ENCODE assay signal across 9 cellular contexts in genomic region chr7:105691692-105692564, GRCh38.
DNase-seq lines count a peak whose midpoint lies in the region; ATAC-seq, FAIRE-seq and TF ChIP-seq lines count a peak whose summit lies in the region.
"Had no signal": no experiment of that assay in that cellular context is flagged by ENCODE, and none has a peak within 500 bp of the region (broad histone marks: within the 10 kb centered on the region; RNA-seq: fewer than 3 reads in every experiment).

No MANE protein-coding gene starts in this region.

- no peaks in the 10 kb centered on the region for H3K27me3 ChIP-seq in DND-41 (ENCODE audit: insufficient read depth, low read length, poor library complexity)
- no peaks in the 10 kb centered on the region for H3K27me3 ChIP-seq in OCI-LY1 (ENCODE audit: insufficient read depth, low read length)
- no peaks in the 10 kb centered on the region for H3K27me3 ChIP-seq in pancreas
- H3K27me3 ChIP-seq: cardiac muscle cell had no signal

- peak overlapping the region; percentile 89 for H3K4me3 Mint-ChIP-seq in activated T-helper 2 cell treated with anti-CD3 and anti-CD28 coated beads, Interferon-gamma antibody, Interleukin-2, Interleukin-4, amounts not matched to agents 10 μg/mL and 5 μg/mL and 100 μg/mL, durations not matched to agents 14 hours and 24 hours and 36 hours (ENCODE audit: low read depth)

- DNase-seq in DND-41 (peak; percentile 86), foreskin fibroblast (peak; percentile 71 to 86), pancreas (peak; percentile 69 to 80 (median 76)), NCI-H226 (no peak)
- peak; percentile 44 for DNase-seq in activated T-helper 2 cell treated with anti-CD3 and anti-CD28 coated beads, Interferon-gamma antibody, Interleukin-2, Interleukin-4, amounts not matched to agents 10 μg/mL and 5 μg/mL and 100 μg/mL, durations not matched to agents 14 hours and 24 hours and 36 hours (ENCODE audit: low spot score)

- H4K20me1 ChIP-seq in DND-41 (ENCODE audit: insufficient read depth, low read length) (no peaks in the 10 kb centered on the region), OCI-LY1 (ENCODE audit: insufficient read depth, low read length) (no peaks in the 10 kb centered on the region)

- H3K9me3 ChIP-seq in DND-41 (ENCODE audit: insufficient read depth, low read length, severe bottlenecking): no peaks in the 10 kb centered on the region
- no peaks in the 10 kb centered on the region for H3K9me3 ChIP-seq in HEK293 (ENCODE audit: control insufficient read depth, insufficient read depth, low read depth, low read length)
- no peaks in the 10 kb centered on the region for H3K9me3 ChIP-seq in OCI-LY1 (ENCODE audit: low read length)
- H3K9me3 ChIP-seq in pancreas: no peaks in the 10 kb centered on the region

- H3K4me3 ChIP-seq in DND-41 (ENCODE audit: low read depth in 1 of 2, low read length in 2 of 2) (peak overlapping the region; percentile 51 to 60), HEK293 (ENCODE audit: low read depth, low read length) (no peak overlapping the region), OCI-LY1 (ENCODE audit: low read depth, low read length, poor library complexity, severe bottlenecking) (peak overlapping the region; percentile 33), foreskin fibroblast (ENCODE audit: low read depth in 1 of 2, low read length in 2 of 2) (peak overlapping the region; percentile 50 to 67), pancreas (peak overlapping the region; percentile 3 to 40 (median 26))
- H3K4me3 ChIP-seq: cardiac muscle cell had no signal

- H3K9ac ChIP-seq in DND-41 (ENCODE audit: low read depth, low read length) (peak overlapping the region; percentile 73), OCI-LY1 (ENCODE audit: low read length) (no peak overlapping the region)

- peak overlapping the region; percentile 85 for H3K27ac Mint-ChIP-seq in activated T-helper 2 cell treated with anti-CD3 and anti-CD28 coated beads, Interferon-gamma antibody, Interleukin-2, Interleukin-4, amounts not matched to agents 10 μg/mL and 5 μg/mL and 100 μg/mL, durations not matched to agents 14 hours and 24 hours and 36 hours

- no peaks in the 10 kb centered on the region for H3K36me3 ChIP-seq in DND-41 (ENCODE audit: insufficient read depth, low read length)
- no peaks in the 10 kb centered on the region for H3K36me3 ChIP-seq in HEK293 (ENCODE audit: control insufficient read depth in 2 of 2, insufficient read depth in 1 of 2, low read length in 2 of 2)
- no peaks in the 10 kb centered on the region for H3K36me3 ChIP-seq in OCI-LY1 (ENCODE audit: insufficient read depth, low read length)
- H3K36me3 ChIP-seq in pancreas: no peaks in the 10 kb centered on the region
- H3K36me3 ChIP-seq: cardiac muscle cell had no signal

- POLR2A ChIA-PET in HEK293 (lab: Yijun Ruan, JAX): no interaction called here

- intact Hi-C loops in activated T-helper 2 cell treated with anti-CD3 and anti-CD28 coated beads, Interferon-gamma antibody, Interleukin-2, Interleukin-4, amounts not matched to agents 10 μg/mL and 5 μg/mL and 100 μg/mL, durations not matched to agents 14 hours and 24 hours and 36 hours (cut with micrococcal nuclease): loop anchor here (1.0 to 5.0 kb wide), 3 partner anchors 13 to 330 kb away; no protein-coding TSS in a partner anchor
- intact Hi-C loops in pancreas (cut with DNase I): no loop called here

- H3K9me2 ChIP-seq in OCI-LY1 (ENCODE audit: low read depth, low read length): no peaks in the 10 kb centered on the region

- H2AFZ ChIP-seq in DND-41 (ENCODE audit: low read depth, low read length) (peak overlapping the region; percentile 67), OCI-LY1 (ENCODE audit: low read length) (no peak overlapping the region)

- H3K4me1 ChIP-seq in DND-41 (ENCODE audit: insufficient read depth, low read length): peaks cover 24% of the 10 kb centered on the region
- peaks cover 10% of the 10 kb centered on the region for H3K4me1 ChIP-seq in HEK293 (ENCODE audit: control insufficient read depth, insufficient read depth, low read length)
- peaks cover 15% of the 10 kb centered on the region for H3K4me1 ChIP-seq in OCI-LY1 (ENCODE audit: insufficient read depth, low read length, severe bottlenecking)
- H3K4me1 ChIP-seq in pancreas: peaks cover 0 to 3% (median 0%) of the 10 kb centered on the region in 3 donors

- H3K27ac ChIP-seq in DND-41 (ENCODE audit: low read length) (peak overlapping the region; percentile 84), HEK293 (ENCODE audit: extremely low read depth, low read depth, low read length) (no peak overlapping the region), OCI-LY1 (ENCODE audit: low read depth, low read length, poor library complexity, severe bottlenecking) (no peak overlapping the region), pancreas (peak overlapping the region in 3 of 4 donors; percentile 6 to 47 (median 14))
- H3K27ac ChIP-seq: cardiac muscle cell had no signal

- ATAC-seq in DND-41 (ENCODE audit: insufficient read depth, low read depth) (peak; percentile 77), pancreas (peak; percentile 96 to 98 (median 97)), HG02763 (IDR thresholded peaks at IDR 0.05; ENCODE audit: unreplicated experiment) (no peak)

- H3K4me2 ChIP-seq in DND-41 (ENCODE audit: insufficient read depth, low read length): peak overlapping the region; percentile 67
- H3K4me2 ChIP-seq in OCI-LY1 (ENCODE audit: low read length): peak overlapping the region; percentile 50

- H3K4me1 Mint-ChIP-seq in activated T-helper 2 cell treated with anti-CD3 and anti-CD28 coated beads, Interferon-gamma antibody, Interleukin-2, Interleukin-4, amounts not matched to agents 10 μg/mL and 5 μg/mL and 100 μg/mL, durations not matched to agents 14 hours and 24 hours and 36 hours (ENCODE audit: low read depth): peaks cover 30% of the 10 kb centered on the region

- no peaks in the 10 kb centered on the region for H3K36me3 Mint-ChIP-seq in activated T-helper 2 cell treated with anti-CD3 and anti-CD28 coated beads, Interferon-gamma antibody, Interleukin-2, Interleukin-4, amounts not matched to agents 10 μg/mL and 5 μg/mL and 100 μg/mL, durations not matched to agents 14 hours and 24 hours and 36 hours (ENCODE audit: low read depth)

- H3K9me3 Mint-ChIP-seq in activated T-helper 2 cell treated with anti-CD3 and anti-CD28 coated beads, Interferon-gamma antibody, Interleukin-2, Interleukin-4, amounts not matched to agents 10 μg/mL and 5 μg/mL and 100 μg/mL, durations not matched to agents 14 hours and 24 hours and 36 hours: no peaks in the 10 kb centered on the region

- H3K79me2 ChIP-seq in DND-41 (ENCODE audit: insufficient read depth, low read length) (peaks cover 9% of the 10 kb centered on the region), OCI-LY1 (ENCODE audit: insufficient read depth, low read length) (no peaks in the 10 kb centered on the region)

- H3F3A ChIP-seq in OCI-LY1 (ENCODE audit: insufficient read depth, low read length): no peaks in the 10 kb centered on the region

- TF ChIP-seq CTCF in DND-41 (IDR thresholded peaks at IDR 0.05; ENCODE audit: borderline replicate concordance, extremely low read depth, low read length, poor library complexity, severe bottlenecking): no peak
- TF ChIP-seq CTCF in HEK293 (tag by site-specific recombination; IDR thresholded peaks at IDR 0.05): no peak
- TF ChIP-seq CTCF in OCI-LY1 (IDR thresholded peaks at IDR 0.05; ENCODE audit: low read length): no peak
- TF ChIP-seq CTCF in foreskin fibroblast (IDR thresholded peaks at IDR 0.05; ENCODE audit: low read depth, low read length): no peak
- TF ChIP-seq CTCF in pancreas (IDR thresholded peaks at IDR 0.05): no peak

- FAIRE-seq in pancreas (lab: Jason Lieb, UNC): no peak

- no peaks in the 10 kb centered on the region for H3K27me3 Mint-ChIP-seq in activated T-helper 2 cell treated with anti-CD3 and anti-CD28 coated beads, Interferon-gamma antibody, Interleukin-2, Interleukin-4, amounts not matched to agents 10 μg/mL and 5 μg/mL and 100 μg/mL, durations not matched to agents 14 hours and 24 hours and 36 hours (ENCODE audit: low read depth)

- WGBS in pancreas, 2 donors: 5% methylated on average over 21 of the region's 21 CpGs

- CTCF ChIA-PET in HEK293 (lab: Yijun Ruan, JAX): no interaction called here

TF ChIP-seq in HEK293, 187 proteins besides CTCF, POLR2A, EP300 and RAD21 (continues in another document):
- peak; percentile 91 for TF ChIP-seq ZNF366 (tag by site-specific recombination; conservative IDR thresholded peaks at IDR 0.05)
- 0 out of 2 replicates have a peak, but pooled peaks have one; percentile 40 for TF ChIP-seq ZNF610 (tag by site-specific recombination; IDR thresholded peaks at IDR 0.05; ENCODE audit: borderline replicate concordance)
- no peak for TF ChIP-seq ZNF221 (tag by site-specific recombination; IDR thresholded peaks at IDR 0.05; ENCODE audit: borderline replicate concordance)
- TF ChIP-seq WT1 (tag by site-specific recombination; IDR thresholded peaks at IDR 0.05): 0 out of 2 replicates have a peak, but pooled peaks have one; percentile 42
- TF ChIP-seq ZNF571 (tag by site-specific recombination; IDR thresholded peaks at IDR 0.05): no peak
- TF ChIP-seq SALL2 (tag by site-specific recombination; IDR thresholded peaks at IDR 0.05; ENCODE audit: borderline replicate concordance): no peak
- peak; percentile 73; the same call in 1 of the 2 replicates for TF ChIP-seq MZF1 (tag by site-specific recombination; IDR thresholded peaks at IDR 0.05; ENCODE audit: borderline replicate concordance)
- peak; percentile 70 for TF ChIP-seq ZNF335 (tag by site-specific recombination; conservative IDR thresholded peaks at IDR 0.05)
- TF ChIP-seq, protein P1, sequence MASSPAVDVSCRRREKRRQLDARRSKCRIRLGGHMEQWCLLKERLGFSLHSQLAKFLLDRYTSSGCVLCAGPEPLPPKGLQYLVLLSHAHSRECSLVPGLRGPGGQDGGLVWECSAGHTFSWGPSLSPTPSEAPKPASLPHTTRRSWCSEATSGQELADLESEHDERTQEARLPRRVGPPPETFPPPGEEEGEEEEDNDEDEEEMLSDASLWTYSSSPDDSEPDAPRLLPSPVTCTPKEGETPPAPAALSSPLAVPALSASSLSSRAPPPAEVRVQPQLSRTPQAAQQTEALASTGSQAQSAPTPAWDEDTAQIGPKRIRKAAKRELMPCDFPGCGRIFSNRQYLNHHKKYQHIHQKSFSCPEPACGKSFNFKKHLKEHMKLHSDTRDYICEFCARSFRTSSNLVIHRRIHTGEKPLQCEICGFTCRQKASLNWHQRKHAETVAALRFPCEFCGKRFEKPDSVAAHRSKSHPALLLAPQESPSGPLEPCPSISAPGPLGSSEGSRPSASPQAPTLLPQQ (tag by site-specific recombination; IDR thresholded peaks at IDR 0.05): peak; percentile 83
- TF ChIP-seq ZNF37A (tag by site-specific recombination; IDR thresholded peaks at IDR 0.05): no peak

Comparison
In these comparisons a context has a peak if more than half of its experiments do, and no peak if none do; other contexts are left out.
1. H3K27ac ChIP-seq: peak in DND-41 (single experiment) and pancreas (3 of 4); none in HEK293 (single experiment) and OCI-LY1 (single experiment).